ENCODE assay signal across 8 cellular contexts in genomic region chr12:66303316-66303804, GRCh38. TPM values are rescaled to one million over a fixed set of nuclear protein-coding genes. Genes with fewer than 3 reads are reported as not detected.
A peak's percentile ranks its signal among the peaks of the same experiment; 100 is the strongest.
DNase-seq lines count a peak whose midpoint lies in the region; ATAC-seq and TF ChIP-seq lines count a peak whose summit lies in the region.
"Not testable (repeated sequence)": the region's sequence is repeated elsewhere in the genome, so short reads cannot be mapped to it uniquely, and the experiment has no call there.

No MANE protein-coding gene starts in this region.

- peak; percentile 52 for ATAC-seq in GM19452 (IDR thresholded peaks at IDR 0.05; ENCODE audit: unreplicated experiment)
- peak; percentile 47 for ATAC-seq in HG02885 (IDR thresholded peaks at IDR 0.05; ENCODE audit: poor library complexity, unreplicated experiment)
- ATAC-seq in activated CD8-positive, alpha-beta T cell treated with anti-CD3 and anti-CD28 coated beads for 36 hours, result peak; percentile 59
- peak; percentile 85 for ATAC-seq in stimulated activated naive CD8-positive, alpha-beta T cell treated with anti-CD3 and anti-CD28 coated beads, Interleukin-15, amount 100 ng/mL, for 72 hours

- not testable (repeated sequence) for H3K36me3 ChIP-seq in ES-I3 (ENCODE audit: insufficient read depth, low read length); duodenal mucosa (ENCODE audit: control insufficient read depth in 1 of 2, insufficient read depth in 2 of 2, low read length in 2 of 2)
- H3K36me3 ChIP-seq in KOPT-K1 (ENCODE audit: insufficient read depth, low read length), result peaks cover 16% of the 10 kb centered on the region

- CTCF ChIA-PET in activated CD8-positive, alpha-beta T cell treated with anti-CD3 and anti-CD28 coated beads for 36 hours (lab: Charles Lee), result interaction anchor here (1.2 to 3.0 kb wide), 4 partner anchors 15 to 133 kb away, joined by 3 to 12 read pairs (median 4); partner anchors contain the start of gene TMBIM4

- H3K4me3 Mint-ChIP-seq in activated CD8-positive, alpha-beta T cell treated with anti-CD3 and anti-CD28 coated beads for 36 hours, result peak overlapping the region; percentile 100
- peak overlapping the region; percentile 97 for H3K4me3 Mint-ChIP-seq in mesothelial cell of epicardium
- H3K4me3 Mint-ChIP-seq in stimulated activated naive CD8-positive, alpha-beta T cell treated with anti-CD3 and anti-CD28 coated beads, Interleukin-15, amount 100 ng/mL, for 72 hours, result peak overlapping the region; percentile 93 to 99

- H3K9me3 ChIP-seq in ES-I3 (ENCODE audit: control insufficient read depth, insufficient read depth, low read length); KOPT-K1 (ENCODE audit: insufficient read depth, low read length, poor library complexity, severe bottlenecking); duodenal mucosa (ENCODE audit: control insufficient read depth in 1 of 2, low read length in 2 of 2): not testable (repeated sequence)

- H3K27me3 ChIP-seq in duodenal mucosa (ENCODE audit: control insufficient read depth in 1 of 2, insufficient read depth in 2 of 2, low read length in 2 of 2), result not testable (repeated sequence)

- not testable (repeated sequence) for TF ChIP-seq CTCF in activated CD8-positive, alpha-beta T cell treated with anti-CD3 and anti-CD28 coated beads for 36 hours (IDR thresholded peaks at IDR 0.05); mesothelial cell of epicardium (IDR thresholded peaks at IDR 0.05; ENCODE audit: unreplicated experiment)

- H3K9ac ChIP-seq in ES-I3 (ENCODE audit: low read depth, low read length) (peak overlapping the region; percentile 90; the same call in 1 of the 2 replicates), duodenal mucosa (ENCODE audit: low read depth in 1 of 2, low read length in 2 of 2) (peak overlapping the region; percentile 4 to 28)

- intact Hi-C loops in activated CD8-positive, alpha-beta T cell treated with anti-CD3 and anti-CD28 coated beads for 36 hours (cut with micrococcal nuclease), result loop anchor here (10.0 kb wide), 1 partner anchor 139 kb away; the partner anchor contains the start of gene TMBIM4

- peaks cover 39% of the 10 kb centered on the region for H3K36me3 Mint-ChIP-seq in activated CD8-positive, alpha-beta T cell treated with anti-CD3 and anti-CD28 coated beads for 36 hours (ENCODE audit: low read depth)
- H3K36me3 Mint-ChIP-seq in mesothelial cell of epicardium, result not testable (repeated sequence)

- H3K9me3 Mint-ChIP-seq in activated CD8-positive, alpha-beta T cell treated with anti-CD3 and anti-CD28 coated beads for 36 hours; mesothelial cell of epicardium; stimulated activated naive CD8-positive, alpha-beta T cell treated with anti-CD3 and anti-CD28 coated beads, Interleukin-15, amount 100 ng/mL, for 72 hours: not testable (repeated sequence)

- not testable (repeated sequence) for H3K4me1 ChIP-seq in ES-I3 (ENCODE audit: insufficient read depth, low read length)
- peaks cover 11 to 13% of the 10 kb centered on the region in 2 donors for H3K4me1 ChIP-seq in duodenal mucosa (ENCODE audit: control insufficient read depth in 1 of 2, insufficient read depth in 2 of 2, low read length in 2 of 2)

- H3K4me3 ChIP-seq in duodenal mucosa (ENCODE audit: low read depth in 1 of 2, low read length in 2 of 2), result peak overlapping the region; percentile 91 to 98

- POLR2A ChIA-PET in activated CD8-positive, alpha-beta T cell treated with anti-CD3 and anti-CD28 coated beads for 36 hours (lab: Charles Lee), result interaction anchor here (0.7 to 2.6 kb wide), 11 partner anchors 8 to 469 kb away, joined by 3 to 13 read pairs (median 6); partner anchors contain the start of gene LLPH

- DNase-seq in activated CD8-positive, alpha-beta T cell treated with anti-CD3 and anti-CD28 coated beads for 36 hours, result peak; percentile 42
- DNase-seq in mesothelial cell of epicardium (ENCODE audit: low spot score in 2 of 2, unreplicated experiment in 2 of 2), result not testable (repeated sequence)
- DNase-seq in stimulated activated naive CD8-positive, alpha-beta T cell treated with anti-CD3 and anti-CD28 coated beads, Interleukin-15, amount 100 ng/mL, for 72 hours, result peak; percentile 22 to 26

- peaks cover 42% of the 10 kb centered on the region for H3K4me1 Mint-ChIP-seq in activated CD8-positive, alpha-beta T cell treated with anti-CD3 and anti-CD28 coated beads for 36 hours (ENCODE audit: low read depth)
- H3K4me1 Mint-ChIP-seq in mesothelial cell of epicardium, result peaks cover 27% of the 10 kb centered on the region
- peaks cover 51% of the 10 kb centered on the region for H3K4me1 Mint-ChIP-seq in stimulated activated naive CD8-positive, alpha-beta T cell treated with anti-CD3 and anti-CD28 coated beads, Interleukin-15, amount 100 ng/mL, for 72 hours

- H3K27ac ChIP-seq in KOPT-K1 (ENCODE audit: low read depth, low read length, poor library complexity, severe bottlenecking), result peak overlapping the region; percentile 87
- H3K27ac ChIP-seq in duodenal mucosa (ENCODE audit: low read depth, low read length), result not testable (repeated sequence)

- H3K27me3 Mint-ChIP-seq in activated CD8-positive, alpha-beta T cell treated with anti-CD3 and anti-CD28 coated beads for 36 hours; stimulated activated naive CD8-positive, alpha-beta T cell treated with anti-CD3 and anti-CD28 coated beads, Interleukin-15, amount 100 ng/mL, for 72 hours: not testable (repeated sequence)
- peaks cover 24% of the 10 kb centered on the region for H3K27me3 Mint-ChIP-seq in mesothelial cell of epicardium (ENCODE audit: low read depth)

- H3K27ac Mint-ChIP-seq in activated CD8-positive, alpha-beta T cell treated with anti-CD3 and anti-CD28 coated beads for 36 hours, result peak overlapping the region; percentile 100
- peak overlapping the region; percentile 66 for H3K27ac Mint-ChIP-seq in mesothelial cell of epicardium
- peak overlapping the region; percentile 98 for H3K27ac Mint-ChIP-seq in stimulated activated naive CD8-positive, alpha-beta T cell treated with anti-CD3 and anti-CD28 coated beads, Interleukin-15, amount 100 ng/mL, for 72 hours

RNA-seq across cellular contexts. Expression of gene HELB, which starts 1.1 kb away (rescaled TPM):
- 10 to 100 TPM; 16.1 to 16.2 TPM for total RNA-seq in activated CD8-positive, alpha-beta T cell treated with anti-CD3 and anti-CD28 coated beads for 36 hours
- 10.8 to 12.3 TPM (median 11.3 TPM) in 3 replicates for total RNA-seq in mesothelial cell of epicardium
